ENCODE assay signal across 8 cellular contexts in genomic region chr5:98929982-98930355, GRCh38. TPM values are rescaled to one million over a fixed set of nuclear protein-coding genes. Genes with fewer than 3 reads are reported as not detected.
DNase-seq lines count a peak whose midpoint lies in the region; ATAC-seq and TF ChIP-seq lines count a peak whose summit lies in the region.

No MANE protein-coding gene starts in this region.

- no peaks in the 10 kb centered on the region for H3K4me1 ChIP-seq in colonic mucosa

- CTCF ChIA-PET in BJ (lab: Yijun Ruan, JAX): interaction anchor here (0.9 kb wide), 1 partner anchor 10 kb away, joined by 3 read pairs; no protein-coding TSS in a partner anchor

- H3K27ac Mint-ChIP-seq in naive thymus-derived CD8-positive, alpha-beta T cell: peak overlapping the region; percentile 98 to 100 (median 100)

- H3K36me3 Mint-ChIP-seq in naive thymus-derived CD8-positive, alpha-beta T cell: peaks cover 0 to 32% (median 11%) of the 10 kb centered on the region in 3 donors

- peak overlapping the region in 1 of 2 donors; percentile 99 for H3K9ac ChIP-seq in colonic mucosa (ENCODE audit: low read depth in 2 of 2, low read length in 2 of 2)

- peak overlapping the region; percentile 82 to 99 (median 96) for H3K4me3 Mint-ChIP-seq in naive thymus-derived CD8-positive, alpha-beta T cell

- no peak for TF ChIP-seq CTCF in BJ (IDR thresholded peaks at IDR 0.05; ENCODE audit: insufficient read depth, low read depth, low read length)
- TF ChIP-seq CTCF in colonic mucosa (IDR thresholded peaks at IDR 0.05): no peak

- no peak for ATAC-seq in naive thymus-derived CD8-positive, alpha-beta T cell

- H3K9me3 ChIP-seq in KOPT-K1 (ENCODE audit: insufficient read depth, low read length, poor library complexity, severe bottlenecking) (no peaks in the 10 kb centered on the region), colonic mucosa (no peaks in the 10 kb centered on the region)

- POLR2A ChIA-PET in BJ (lab: Charles Lee): no interaction called here
- POLR2A ChIA-PET in naive thymus-derived CD8-positive, alpha-beta T cell (lab: Charles Lee): interaction anchor here (0.7 to 4.3 kb wide), 26 partner anchors 9 to 1973 kb away, joined by 3 to 103 read pairs (median 6); partner anchors contain the start of gene ST8SIA4

- H3K4me1 Mint-ChIP-seq in naive thymus-derived CD8-positive, alpha-beta T cell: peaks cover 20 to 81% (median 62%) of the 10 kb centered on the region in 4 donors

- H3K27me3 ChIP-seq in BJ (ENCODE audit: control insufficient read depth, insufficient read depth, low read length) (no peaks in the 10 kb centered on the region), colonic mucosa (no peaks in the 10 kb centered on the region)

- intact Hi-C loops in colonic mucosa (cut with DNase I): no loop called here

- H3K27me3 Mint-ChIP-seq in naive thymus-derived CD8-positive, alpha-beta T cell: peaks cover 0 to 5% (median 0%) of the 10 kb centered on the region in 5 donors

- peak overlapping the region; percentile 90 for H3K27ac ChIP-seq in KOPT-K1 (ENCODE audit: low read depth, low read length, poor library complexity, severe bottlenecking)
- peak overlapping the region; percentile 100 for H3K27ac ChIP-seq in colonic mucosa

- H3K9me3 Mint-ChIP-seq in naive thymus-derived CD8-positive, alpha-beta T cell: peaks cover 0 to 4% (median 0%) of the 10 kb centered on the region in 9 donors

- H3K4me3 ChIP-seq in BJ (ENCODE audit: low read depth, low read length) (peak overlapping the region; percentile 74), colonic mucosa (peak overlapping the region; percentile 78)

- H3K36me3 ChIP-seq in BJ (ENCODE audit: control insufficient read depth, insufficient read depth, low read length) (no peaks in the 10 kb centered on the region), KOPT-K1 (ENCODE audit: insufficient read depth, low read length) (peaks cover 17% of the 10 kb centered on the region), colonic mucosa (no peaks in the 10 kb centered on the region)

- DNase-seq in BJ (ENCODE audit: low read depth) (no peak), colonic mucosa (no peak), NCI-H128 (lab: John Stamatoyannopoulos, UW; ENCODE audit: unreplicated experiment) (no peak), DMS79 treated with DMSO at 0.1 percent for 48 hours (lab: John Stamatoyannopoulos, UW) (no peak), NCI-H1048 (lab: John Stamatoyannopoulos, UW) (no peak), glomerular visceral epithelial cell (ENCODE audit: extremely low spot score) (no peak)
- DNase-seq in naive thymus-derived CD8-positive, alpha-beta T cell: no peak

RNA-seq across cellular contexts. Expression of gene CHD1, which starts 1.2 kb away (rescaled TPM):
- polyA plus RNA-seq in BJ (2011; rRNA removed): 6.5 and 13.5 TPM in 2 replicates
- 9.1 and 11.2 TPM in 2 replicates for polyA minus RNA-seq in BJ (2011; rRNA and poly(A)+ RNA removed)
- 10 to 100 TPM; 29.1 to 47.3 TPM for total RNA-seq in colonic mucosa
- total RNA-seq in naive thymus-derived CD8-positive, alpha-beta T cell: 10 to 100 TPM; 89.2 to 97.5 TPM
- 1 to 10 TPM; 8.6 to 9.4 (median 9.0) TPM for polyA plus RNA-seq in naive thymus-derived CD8-positive, alpha-beta T cell
